In the genomic region with DNA sequence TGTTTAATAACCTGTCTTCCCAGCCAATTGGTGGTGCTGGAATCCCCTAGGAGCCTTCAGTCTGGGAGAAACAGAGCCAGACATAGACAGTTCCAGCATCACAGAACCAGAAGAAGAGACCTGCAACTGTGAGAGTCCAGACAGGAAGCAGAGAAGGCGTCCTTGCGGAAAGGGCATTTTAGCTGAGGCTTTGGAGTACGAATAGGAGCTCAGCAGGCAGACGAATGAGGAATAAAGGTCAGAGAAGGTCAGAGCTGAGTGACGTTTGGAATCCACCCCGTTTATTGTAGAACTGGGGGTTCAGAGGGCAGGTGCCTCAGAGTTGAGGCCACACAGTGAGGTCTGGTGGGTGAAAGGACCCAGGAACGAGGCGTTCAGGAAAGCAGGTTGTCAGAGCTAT, we compare ENCODE assay signal across 12 cellular contexts. TPM values are rescaled to one million over a fixed set of nuclear protein-coding genes. Genes with fewer than 3 reads are reported as not detected.
A peak's percentile ranks its signal among the peaks of the same experiment; 100 is the strongest.
DNase-seq lines count a peak whose midpoint lies in the region; ATAC-seq and TF ChIP-seq lines count a peak whose summit lies in the region.
"Had no signal": no experiment of that assay in that cellular context is flagged by ENCODE, and none has a peak within 500 bp of the region (broad histone marks: within the 10 kb centered on the region; RNA-seq: fewer than 3 reads in every experiment).

No MANE protein-coding gene starts in this region.

- H3K4me3 Mint-ChIP-seq in IgD-negative memory B cell (peak overlapping the region in 2 of 4 donors; percentile 26 to 81), osteocyte (ENCODE audit: unreplicated experiment) (no peak overlapping the region)
- H3K4me3 Mint-ChIP-seq in central memory CD8-positive, alpha-beta T cell: no peak overlapping the region
- H3K4me3 Mint-ChIP-seq: H9 had no signal

- H3K27ac Mint-ChIP-seq in IgD-negative memory B cell (peak overlapping the region; percentile 86 to 94 (median 90)), osteocyte (ENCODE audit: unreplicated experiment) (peak overlapping the region; percentile 39)
- H3K27ac Mint-ChIP-seq in central memory CD8-positive, alpha-beta T cell (ENCODE audit: low read depth): peak overlapping the region; percentile 80

- no peak for ATAC-seq in central memory CD8-positive, alpha-beta T cell (replicated peaks; ENCODE audit: extremely low read depth, poor library complexity, severe bottlenecking)
- no peak for ATAC-seq in GM21447 (IDR thresholded peaks at IDR 0.05; ENCODE audit: unreplicated experiment)
- ATAC-seq: foreskin keratinocyte had no signal

- DNase-seq in central memory CD8-positive, alpha-beta T cell (ENCODE audit: low spot score in 2 of 2): no peak
- DNase-seq in osteocyte (ENCODE audit: extremely low spot score, unreplicated experiment): no peak
- DNase-seq in stimulated activated CD4-positive, alpha-beta T cell treated with anti-CD3 and anti-CD28 coated beads, Interleukin-2, amount 100 ng/mL, for 24 hours: no peak
- no peak for DNase-seq in stimulated activated CD4-positive, alpha-beta T cell treated with anti-CD3 and anti-CD28 coated beads, Interleukin-2, amount 100 ng/mL, for 48 hours
- no peak for DNase-seq in COLO829 (ENCODE audit: low spot score)
- DNase-seq: cortex of kidney, foreskin keratinocyte, H9, KG1 had no signal

- H3K9me3 Mint-ChIP-seq in IgD-negative memory B cell (no peaks in the 10 kb centered on the region), osteocyte (ENCODE audit: unreplicated experiment) (no peaks in the 10 kb centered on the region)
- H3K9me3 Mint-ChIP-seq in central memory CD8-positive, alpha-beta T cell: no peaks in the 10 kb centered on the region
- H3K9me3 Mint-ChIP-seq: H9 had no signal

- H3K36me3 Mint-ChIP-seq in IgD-negative memory B cell (peaks cover 15% of the 10 kb centered on the region), osteocyte (ENCODE audit: unreplicated experiment) (peaks cover 33% of the 10 kb centered on the region)
- H3K36me3 Mint-ChIP-seq in central memory CD8-positive, alpha-beta T cell (ENCODE audit: insufficient read depth): peaks cover 57% of the 10 kb centered on the region

- H3K27me3 Mint-ChIP-seq in IgD-negative memory B cell (no peaks in the 10 kb centered on the region), osteocyte (ENCODE audit: unreplicated experiment) (no peaks in the 10 kb centered on the region)
- no peaks in the 10 kb centered on the region for H3K27me3 Mint-ChIP-seq in central memory CD8-positive, alpha-beta T cell

- H3K27ac ChIP-seq in C4-2B: peak overlapping the region; percentile 9
- H3K27ac ChIP-seq: foreskin keratinocyte had no signal

- TF ChIP-seq CTCF in C4-2B (conservative IDR thresholded peaks at IDR 0.05) (no peak), osteocyte (IDR thresholded peaks at IDR 0.05) (no peak)

- H3K4me1 Mint-ChIP-seq in IgD-negative memory B cell (peaks cover 10 to 18% (median 11%) of the 10 kb centered on the region in 3 donors), osteocyte (ENCODE audit: unreplicated experiment) (peaks cover 52% of the 10 kb centered on the region)
- peaks cover 24% of the 10 kb centered on the region for H3K4me1 Mint-ChIP-seq in central memory CD8-positive, alpha-beta T cell

RNA-seq across cellular contexts. Expression of a gene that starts 5.2 kb away (rescaled TPM):
- polyA plus RNA-seq in IgD-negative memory B cell: 42.4 TPM
- 15.4 and 19.8 TPM in 2 replicates for total RNA-seq in osteocyte

RNA-seq across cellular contexts. Expression of a gene that starts 46.3 kb away (rescaled TPM):
- not detected for polyA plus RNA-seq in IgD-negative memory B cell
- total RNA-seq in osteocyte: not detected in 2 replicates
- total RNA-seq: foreskin keratinocyte had no signal

Comparison
In these comparisons a context has a peak if more than half of its experiments do, and no peak if none do; other contexts are left out.
1. H3K27ac Mint-ChIP-seq: peak in every context shown above with its lines; median percentile 90 in IgD-negative memory B cell; 80 in central memory CD8-positive, alpha-beta T cell; 39 in osteocyte.